25 cellular contexts compared by ENCODE assay signal in genomic region chr1:3595949-3596348, GRCh38. TPM values are rescaled to one million over a fixed set of nuclear protein-coding genes. Genes with fewer than 3 reads are reported as not detected.
"Had no signal": no experiment of that assay in that cellular context is flagged by ENCODE, and none has a peak within 500 bp of the region (broad histone marks: within the 10 kb centered on the region; RNA-seq: fewer than 3 reads in every experiment).

No MANE protein-coding gene starts in this region.

- H3K36me3 ChIP-seq: esophagus squamous epithelium, gastroesophageal sphincter, right lobe of liver, tibial artery, upper lobe of left lung, uterus had no signal

- H3K4me2 ChIP-seq: hepatocyte had no signal

- H3K9me3 Mint-ChIP-seq: nephron; stimulated activated memory B cell treated with anti-CD40 and anti-IgM and Interleukin-4, amounts not matched to agents 10 μg/mL and 1 μg/mL and 100 μg/mL, for 72 hours; stimulated activated naive CD8-positive, alpha-beta T cell treated with anti-CD3 and anti-CD28 coated beads, Interleukin-15, Interleukin-2, amounts not matched to agents 100 ng/mL and 50 ng/mL, for 24 hours had no signal

- H3K9me3 ChIP-seq: esophagus squamous epithelium, gastroesophageal sphincter, psoas muscle, right lobe of liver, tibial artery, upper lobe of left lung, uterus had no signal

- DNase-seq: effector memory CD4-positive, alpha-beta T cell; esophagus squamous epithelium; foreskin fibroblast; glutamatergic neuron; left colon; left ventricle myocardium superior; psoas muscle; retina; right lobe of liver; stimulated activated CD4-positive, alpha-beta T cell treated with anti-CD3 and anti-CD28 coated beads, Interleukin-15, amount 100 ng/mL, for 24 hours; stimulated activated CD4-positive, alpha-beta T cell treated with anti-CD3 and anti-CD28 coated beads, Interleukin-1b, Interleukin-23, amount 100 ng/mL, for 48 hours; stimulated activated CD4-positive, alpha-beta T cell treated with anti-CD3 and anti-CD28 coated beads, Interleukin-4, amount 100 ng/mL, for 24 hours; tibial artery; uterus had no signal

- H3K79me2 ChIP-seq: hepatocyte, parathyroid adenoma had no signal

- H3K9ac ChIP-seq: parathyroid adenoma had no signal

- H3K4me1 ChIP-seq: parathyroid adenoma, right lobe of liver, uterus had no signal

- H3K4me3 ChIP-seq: esophagus squamous epithelium, gastroesophageal sphincter, hepatocyte, lung, psoas muscle, right lobe of liver, tibial artery, upper lobe of left lung, uterus had no signal

- H3K27ac ChIP-seq: esophagus squamous epithelium, gastroesophageal sphincter, hepatocyte, parathyroid adenoma, psoas muscle, right lobe of liver, tibial artery, upper lobe of left lung, uterus had no signal

- H3K27me3 Mint-ChIP-seq: stimulated activated naive CD8-positive, alpha-beta T cell treated with anti-CD3 and anti-CD28 coated beads, Interleukin-15, Interleukin-2, amounts not matched to agents 100 ng/mL and 50 ng/mL, for 24 hours had no signal

- H2AFZ ChIP-seq: hepatocyte, parathyroid adenoma had no signal

- H3K27ac Mint-ChIP-seq: nephron; stimulated activated memory B cell treated with anti-CD40 and anti-IgM and Interleukin-4, amounts not matched to agents 10 μg/mL and 1 μg/mL and 100 μg/mL, for 72 hours; stimulated activated naive CD8-positive, alpha-beta T cell treated with anti-CD3 and anti-CD28 coated beads, Interleukin-15, Interleukin-2, amounts not matched to agents 100 ng/mL and 50 ng/mL, for 24 hours had no signal

- ATAC-seq: gastroesophageal sphincter; left colon; left ventricle myocardium superior; psoas muscle; right lobe of liver; stimulated activated memory B cell treated with anti-CD40 and anti-IgM and Interleukin-4, amounts not matched to agents 10 μg/mL and 1 μg/mL and 100 μg/mL, for 72 hours had no signal

- H3K4me3 Mint-ChIP-seq: nephron; stimulated activated memory B cell treated with anti-CD40 and anti-IgM and Interleukin-4, amounts not matched to agents 10 μg/mL and 1 μg/mL and 100 μg/mL, for 72 hours; stimulated activated naive CD8-positive, alpha-beta T cell treated with anti-CD3 and anti-CD28 coated beads, Interleukin-15, Interleukin-2, amounts not matched to agents 100 ng/mL and 50 ng/mL, for 24 hours had no signal

- H3K27me3 ChIP-seq: hepatocyte, right lobe of liver, upper lobe of left lung, uterus had no signal

- H3K36me3 Mint-ChIP-seq: stimulated activated memory B cell treated with anti-CD40 and anti-IgM and Interleukin-4, amounts not matched to agents 10 μg/mL and 1 μg/mL and 100 μg/mL, for 72 hours had no signal

RNA-seq across cellular contexts. Expression of gene TP73, which starts 56.4 kb away (rescaled TPM):
- total RNA-seq: epithelial cell of proximal tubule, mesenteric fat pad, omental fat pad had no signal
